In the genomic region with DNA sequence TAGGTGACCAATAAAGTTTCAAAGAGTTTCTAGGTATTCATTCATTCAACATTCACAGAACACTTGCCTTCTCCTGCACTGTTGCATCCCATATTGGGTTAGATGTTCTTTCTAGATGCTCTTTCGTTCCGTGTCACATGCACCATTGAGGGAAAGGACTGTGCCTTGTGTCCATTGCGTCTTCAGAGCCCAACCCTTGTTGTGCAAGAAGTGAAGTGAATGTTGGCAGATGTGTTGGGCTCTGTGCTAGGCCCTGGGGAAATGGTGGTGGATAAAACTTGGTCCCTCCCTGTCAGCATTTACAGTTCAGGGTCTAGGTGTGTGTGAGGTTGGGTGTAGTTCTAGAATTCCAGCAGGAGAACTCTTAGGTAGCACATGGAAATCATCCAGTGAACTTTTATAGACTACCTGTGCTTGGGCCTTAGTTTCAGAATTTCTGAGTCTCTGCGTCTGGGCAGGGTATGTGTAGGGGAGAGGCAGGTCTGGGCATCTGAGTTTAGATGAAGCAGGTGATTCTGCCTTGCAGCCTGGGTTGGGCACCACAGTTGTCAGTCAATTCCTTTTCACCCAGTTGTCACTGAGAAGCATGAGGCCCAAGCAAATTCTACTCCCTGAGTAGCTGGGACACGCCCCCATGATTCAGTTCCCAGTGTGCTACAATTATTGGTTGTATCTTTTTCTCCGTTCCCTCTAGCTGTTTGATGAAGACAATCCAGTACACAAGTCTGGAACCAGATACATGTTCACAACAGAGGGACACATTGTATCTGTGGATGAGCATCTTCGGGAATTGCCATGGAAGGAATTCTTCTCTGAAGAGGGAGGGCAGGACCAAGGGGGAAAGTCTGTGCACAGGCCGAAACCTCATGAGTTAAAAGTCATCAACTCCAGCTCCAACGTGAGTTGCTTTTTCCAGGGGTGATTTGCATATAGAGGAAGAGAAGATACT, we compare ENCODE assay signal across 15 cellular contexts. TPM values are rescaled to one million over a fixed set of nuclear protein-coding genes. Genes with fewer than 3 reads are reported as not detected.
A peak's percentile ranks its signal among the peaks of the same experiment; 100 is the strongest.
DNase-seq lines count a peak whose midpoint lies in the region; ATAC-seq and TF ChIP-seq lines count a peak whose summit lies in the region.
"Had no signal": no experiment of that assay in that cellular context is flagged by ENCODE, and none has a peak within 500 bp of the region (broad histone marks: within the 10 kb centered on the region; RNA-seq: fewer than 3 reads in every experiment).

No MANE protein-coding gene starts in this region.

- no peak for TF ChIP-seq EP300 in esophagus muscularis mucosa (IDR thresholded peaks at IDR 0.05)

- no peak for DNase-seq in activated T-helper 2 cell treated with anti-CD3 and anti-CD28 coated beads, Interferon-gamma antibody, Interleukin-2, Interleukin-4, amounts not matched to agents 10 μg/mL and 5 μg/mL and 100 μg/mL, durations not matched to agents 14 hours and 24 hours and 36 hours (ENCODE audit: low spot score)
- DNase-seq in iPS-NIHi7 (ENCODE audit: extremely low spot score) (peak; percentile 44), esophagus muscularis mucosa (ENCODE audit: extremely low spot score) (no peak)
- no peak for DNase-seq in activated CD8-positive, alpha-beta memory T cell treated with anti-CD3 and anti-CD28 coated beads, Interleukin-2, amount 50 U/mL, for 4 hours
- DNase-seq: activated CD4-positive, alpha-beta T cell treated with anti-CD3 and anti-CD28 coated beads for 4 hours; activated naive CD4-positive, alpha-beta T cell treated with anti-CD3 and anti-CD28 coated beads, Interleukin-2, amount 50 U/mL, for 16 hours; EL; left lung; NCI-H187; NCI-H510A; upper lobe of right lung had no signal

- peaks cover 38% of the 10 kb centered on the region for H3K79me2 ChIP-seq in DOHH2 (ENCODE audit: control insufficient read depth, low read length)

- peaks cover 42% of the 10 kb centered on the region; the same call in 1 of the 2 replicates for H4K20me1 ChIP-seq in DOHH2 (ENCODE audit: control insufficient read depth, insufficient read depth, low read depth, low read length)

- peak overlapping the region; percentile 8 for H3K27ac Mint-ChIP-seq in activated T-helper 2 cell treated with anti-CD3 and anti-CD28 coated beads, Interferon-gamma antibody, Interleukin-2, Interleukin-4, amounts not matched to agents 10 μg/mL and 5 μg/mL and 100 μg/mL, durations not matched to agents 14 hours and 24 hours and 36 hours

- H3K9me2 ChIP-seq in DOHH2 (replicated peaks; ENCODE audit: control insufficient read depth, low read length), result no peaks in the 10 kb centered on the region

- H3K27ac ChIP-seq in C4-2B (peak overlapping the region; percentile 27), DOHH2 (ENCODE audit: low read depth, low read length) (peak overlapping the region; percentile 30; the same call in 1 of the 2 replicates), esophagus muscularis mucosa (replicated peaks in 1 of 4) (no peak overlapping the region)
- H3K27ac ChIP-seq: left lung, upper lobe of right lung had no signal

- 85% methylated on average over 9 of the region's 9 CpGs for WGBS in esophagus muscularis mucosa

- TF ChIP-seq POLR2A in esophagus muscularis mucosa (IDR thresholded peaks at IDR 0.05; ENCODE audit: low read depth), result no peak

- H3K9me3 Mint-ChIP-seq in activated T-helper 2 cell treated with anti-CD3 and anti-CD28 coated beads, Interferon-gamma antibody, Interleukin-2, Interleukin-4, amounts not matched to agents 10 μg/mL and 5 μg/mL and 100 μg/mL, durations not matched to agents 14 hours and 24 hours and 36 hours, result no peaks in the 10 kb centered on the region

- peaks cover 9% of the 10 kb centered on the region for H3K4me1 Mint-ChIP-seq in activated T-helper 2 cell treated with anti-CD3 and anti-CD28 coated beads, Interferon-gamma antibody, Interleukin-2, Interleukin-4, amounts not matched to agents 10 μg/mL and 5 μg/mL and 100 μg/mL, durations not matched to agents 14 hours and 24 hours and 36 hours (ENCODE audit: low read depth)

- no peak overlapping the region for H3K4me3 Mint-ChIP-seq in activated T-helper 2 cell treated with anti-CD3 and anti-CD28 coated beads, Interferon-gamma antibody, Interleukin-2, Interleukin-4, amounts not matched to agents 10 μg/mL and 5 μg/mL and 100 μg/mL, durations not matched to agents 14 hours and 24 hours and 36 hours (ENCODE audit: low read depth)

- H3F3A ChIP-seq in DOHH2 (ENCODE audit: control insufficient read depth, insufficient read depth), result peaks cover 10% of the 10 kb centered on the region

- peak overlapping the region; percentile 22 for H3K4me2 ChIP-seq in DOHH2 (ENCODE audit: low read length)

- no peaks in the 10 kb centered on the region for H3K27me3 Mint-ChIP-seq in activated T-helper 2 cell treated with anti-CD3 and anti-CD28 coated beads, Interferon-gamma antibody, Interleukin-2, Interleukin-4, amounts not matched to agents 10 μg/mL and 5 μg/mL and 100 μg/mL, durations not matched to agents 14 hours and 24 hours and 36 hours (ENCODE audit: low read depth)

- peaks cover 91% of the 10 kb centered on the region for H3K36me3 Mint-ChIP-seq in activated T-helper 2 cell treated with anti-CD3 and anti-CD28 coated beads, Interferon-gamma antibody, Interleukin-2, Interleukin-4, amounts not matched to agents 10 μg/mL and 5 μg/mL and 100 μg/mL, durations not matched to agents 14 hours and 24 hours and 36 hours (ENCODE audit: low read depth)

- H3K9me3 ChIP-seq in DOHH2 (ENCODE audit: control insufficient read depth, insufficient read depth, low read length), result no peaks in the 10 kb centered on the region
- H3K9me3 ChIP-seq in esophagus muscularis mucosa, result no peaks in the 10 kb centered on the region
- H3K9me3 ChIP-seq: BLaER1 treated with 17β-estradiol and CSF1 and Interleukin-3, amounts not matched to agents 10 nM and 100 nM; left lung; upper lobe of right lung had no signal

- TF ChIP-seq CTCF in C4-2B (conservative IDR thresholded peaks at IDR 0.05) (no peak), DOHH2 (IDR thresholded peaks at IDR 0.05; ENCODE audit: low read depth, low read length, poor library complexity, severe bottlenecking) (no peak), esophagus muscularis mucosa (IDR thresholded peaks at IDR 0.05) (no peak)

- H3K36me3 ChIP-seq in DOHH2 (ENCODE audit: control insufficient read depth, low read length) (peaks cover 96% of the 10 kb centered on the region), esophagus muscularis mucosa (peaks cover 68 to 100% (median 91%) of the 10 kb centered on the region in 4 donors)

- peak overlapping the region; percentile 16; the same call in 1 of the 2 replicates for H3K4me3 ChIP-seq in DOHH2 (ENCODE audit: low read length)
- no peak overlapping the region for H3K4me3 ChIP-seq in esophagus muscularis mucosa
- H3K4me3 ChIP-seq: BLaER1 treated with 17β-estradiol and CSF1 and Interleukin-3, amounts not matched to agents 10 nM and 100 nM; left lung; upper lobe of right lung had no signal

- no peak for ATAC-seq in HG02571 (IDR thresholded peaks at IDR 0.05; ENCODE audit: unreplicated experiment)
- ATAC-seq: left lung, upper lobe of right lung had no signal

- H3K4me1 ChIP-seq in DOHH2 (ENCODE audit: control insufficient read depth, low read length), result peaks cover 48% of the 10 kb centered on the region
- peaks cover under 1 to 5% (median 3%) of the 10 kb centered on the region in 4 donors for H3K4me1 ChIP-seq in esophagus muscularis mucosa
- H3K4me1 ChIP-seq: upper lobe of right lung had no signal

- no peaks in the 10 kb centered on the region for H3K27me3 ChIP-seq in DOHH2 (ENCODE audit: control insufficient read depth, low read length)
- H3K27me3 ChIP-seq in esophagus muscularis mucosa, result no peaks in the 10 kb centered on the region
- H3K27me3 ChIP-seq: BLaER1 treated with 17β-estradiol and CSF1 and Interleukin-3, amounts not matched to agents 10 nM and 100 nM; left lung; upper lobe of right lung had no signal

- intact Hi-C loops in activated T-helper 2 cell treated with anti-CD3 and anti-CD28 coated beads, Interferon-gamma antibody, Interleukin-2, Interleukin-4, amounts not matched to agents 10 μg/mL and 5 μg/mL and 100 μg/mL, durations not matched to agents 14 hours and 24 hours and 36 hours (cut with micrococcal nuclease), result no loop called here
- intact Hi-C loops in esophagus muscularis mucosa (cut with DNase I), result no loop called here

RNA-seq across cellular contexts. Expression of a gene that starts 25.4 kb away (rescaled TPM):
- 183 and 187 TPM in 2 replicates for total RNA-seq in activated T-helper 2 cell treated with anti-CD3 and anti-CD28 coated beads, Interferon-gamma antibody, Interleukin-2, Interleukin-4, amounts not matched to agents 10 μg/mL and 5 μg/mL and 100 μg/mL, durations not matched to agents 14 hours and 24 hours and 36 hours
- total RNA-seq in esophagus muscularis mucosa, result 10 to 100 TPM; 16.6 to 23.3 (median 19.3) TPM

Comparison
In these comparisons a context has a peak if more than half of its experiments do, and no peak if none do; other contexts are left out.
1. H3K27ac ChIP-seq: peak in C4-2B (single experiment) and DOHH2 (single experiment); none in esophagus muscularis mucosa (0 of 4).